ENCODE assay signal across 11 cellular contexts in the genomic region with DNA sequence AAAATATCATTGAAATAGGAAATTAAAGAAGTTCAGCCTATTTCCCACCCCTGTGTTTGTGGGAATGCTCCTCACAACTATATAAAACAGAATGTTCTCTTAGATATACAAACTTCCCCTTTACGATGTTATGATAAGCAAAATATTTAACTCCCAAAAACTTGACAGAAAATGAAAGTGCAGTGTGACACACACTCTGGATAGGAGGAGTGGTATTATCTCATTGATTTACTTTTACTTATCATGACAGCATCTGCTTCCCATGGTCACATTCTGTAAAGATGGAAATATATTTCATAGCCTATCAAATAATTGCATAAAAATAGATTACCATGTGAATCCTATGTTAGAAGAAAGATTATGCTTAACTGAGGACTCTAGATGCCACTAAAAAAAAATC.
DNase-seq lines count a peak whose midpoint lies in the region; ATAC-seq, FAIRE-seq and TF ChIP-seq lines count a peak whose summit lies in the region.
"Had no signal": no experiment of that assay in that cellular context is flagged by ENCODE, and none has a peak within 500 bp of the region (broad histone marks: within the 10 kb centered on the region; RNA-seq: fewer than 3 reads in every experiment).

No MANE protein-coding gene starts in this region.

- no peak for DNase-seq in activated CD4-positive, alpha-beta T cell treated with anti-CD3 and anti-CD28 coated beads for 36 hours
- DNase-seq in activated CD4-positive, alpha-beta T cell treated with anti-CD3 and anti-CD28 coated beads for 1 hour, result no peak
- DNase-seq in fibroblast of lung (ENCODE audit: low read depth in 2 of 2) (peak in 1 of 2 donors; percentile 27), erythroblast (lab: John Stamatoyannopoulos, UW) (no peak), kidney (no peak)
- no peak for DNase-seq in stimulated activated effector memory CD8-positive, alpha-beta T cell treated with anti-CD3 and anti-CD28 coated beads, Interleukin-12 subunit alpha, Interleukin-12 subunit beta, amount 100 ng/mL, for 72 hours (ENCODE audit: low spot score in 2 of 2)
- DNase-seq: activated effector memory CD4-positive, alpha-beta T cell treated with anti-CD3 and anti-CD28 coated beads, Interleukin-2, amount 50 U/mL, for 16 hours; GOT3 had no signal

- H4K20me1 ChIP-seq in fibroblast of lung (ENCODE audit: control insufficient read depth, extremely low read depth, insufficient read depth, low read length), result no peaks in the 10 kb centered on the region

- no peaks in the 10 kb centered on the region for H3K36me3 ChIP-seq in fibroblast of lung (ENCODE audit: control insufficient read depth, insufficient read depth, low read length)
- no peaks in the 10 kb centered on the region for H3K36me3 ChIP-seq in kidney (ENCODE audit: control insufficient read depth in 1 of 2, insufficient read depth in 2 of 2, low read length in 2 of 2)

- no peak for TF ChIP-seq POLR2A in erythroblast (IDR thresholded peaks at IDR 0.05; ENCODE audit: low read length)

- TF ChIP-seq CTCF in fibroblast of lung (conservative IDR thresholded peaks at IDR 0.05 in 1 of 2, IDR thresholded peaks at IDR 0.05 in 1 of 2; ENCODE audit: low read depth in 1 of 2, low read length in 2 of 2) (no peak), kidney (IDR thresholded peaks at IDR 0.05; ENCODE audit: borderline replicate concordance, extremely low read depth, insufficient read depth) (no peak)

- H3K9ac ChIP-seq in fibroblast of lung (ENCODE audit: insufficient read depth, low read length) (no peak overlapping the region), kidney (ENCODE audit: low read length in 2 of 2) (no peak overlapping the region)

- H3K4me1 ChIP-seq in fibroblast of lung (ENCODE audit: control insufficient read depth, extremely low read depth, insufficient read depth, low read length) (peaks cover 3% of the 10 kb centered on the region), kidney (ENCODE audit: control insufficient read depth in 1 of 2, insufficient read depth in 1 of 2, low read depth in 1 of 2, low read length in 2 of 2) (no peaks in the 10 kb centered on the region)

- intact Hi-C loops in activated CD4-positive, alpha-beta T cell treated with anti-CD3 and anti-CD28 coated beads for 36 hours (cut with DNase I, micrococcal nuclease), result loop anchor here (2.0 to 10.0 kb wide), 4 partner anchors 36 to 717 kb away; a partner anchor contains a TSS
- intact Hi-C loops in kidney (cut with DNase I), result no loop called here

- no peak for FAIRE-seq in kidney (lab: Jason Lieb, UNC)
- FAIRE-seq: A549 had no signal

- no peak overlapping the region for H2AFZ ChIP-seq in fibroblast of lung (ENCODE audit: low read length)

- H3K27ac Mint-ChIP-seq in activated CD4-positive, alpha-beta T cell treated with anti-CD3 and anti-CD28 coated beads for 36 hours, result peak overlapping the region; percentile 89
- H3K27ac Mint-ChIP-seq in stimulated activated effector memory CD8-positive, alpha-beta T cell treated with anti-CD3 and anti-CD28 coated beads, Interleukin-12 subunit alpha, Interleukin-12 subunit beta, amount 100 ng/mL, for 72 hours, result peak overlapping the region; percentile 75

- H3K9me3 ChIP-seq in fibroblast of lung (ENCODE audit: control insufficient read depth, insufficient read depth, low read depth, low read length) (no peaks in the 10 kb centered on the region), kidney (ENCODE audit: control insufficient read depth in 1 of 2, low read length in 2 of 2) (no peaks in the 10 kb centered on the region)
- H3K9me3 ChIP-seq: A549 had no signal

- no peaks in the 10 kb centered on the region for H3K36me3 Mint-ChIP-seq in activated CD4-positive, alpha-beta T cell treated with anti-CD3 and anti-CD28 coated beads for 36 hours (ENCODE audit: low read depth)
- peaks cover 17% of the 10 kb centered on the region for H3K36me3 Mint-ChIP-seq in stimulated activated effector memory CD8-positive, alpha-beta T cell treated with anti-CD3 and anti-CD28 coated beads, Interleukin-12 subunit alpha, Interleukin-12 subunit beta, amount 100 ng/mL, for 72 hours

- POLR2A ChIA-PET in activated CD4-positive, alpha-beta T cell treated with anti-CD3 and anti-CD28 coated beads for 36 hours (lab: Charles Lee), result interaction anchor here (0.7 kb wide), 1 partner anchor 86 kb away, joined by 4 read pairs; no protein-coding TSS in a partner anchor

- CTCF ChIA-PET in activated CD4-positive, alpha-beta T cell treated with anti-CD3 and anti-CD28 coated beads for 36 hours (lab: Charles Lee), result interaction anchor here (0.7 to 1.5 kb wide), 2 partner anchors 8 to 86 kb away, joined by 3 read pairs; no protein-coding TSS in a partner anchor

- peak overlapping the region; percentile 50 for H3K4me3 Mint-ChIP-seq in activated CD4-positive, alpha-beta T cell treated with anti-CD3 and anti-CD28 coated beads for 36 hours
- peak overlapping the region; percentile 46 for H3K4me3 Mint-ChIP-seq in stimulated activated effector memory CD8-positive, alpha-beta T cell treated with anti-CD3 and anti-CD28 coated beads, Interleukin-12 subunit alpha, Interleukin-12 subunit beta, amount 100 ng/mL, for 72 hours

- no peaks in the 10 kb centered on the region for H3K27me3 ChIP-seq in fibroblast of lung (ENCODE audit: control insufficient read depth, insufficient read depth, low read length)

- H3K27ac ChIP-seq in fibroblast of lung (ENCODE audit: insufficient read depth, low read length) (peak overlapping the region; percentile 28), kidney (ENCODE audit: low read depth in 2 of 2, low read length in 2 of 2) (peak overlapping the region in 1 of 2 donors; percentile 5)

- H3K4me2 ChIP-seq in fibroblast of lung (ENCODE audit: extremely low read depth, insufficient read depth, low read length), result peak overlapping the region; percentile 48
- H3K4me2 ChIP-seq: A549 had no signal

- no peaks in the 10 kb centered on the region for H3K79me2 ChIP-seq in fibroblast of lung (ENCODE audit: control insufficient read depth, insufficient read depth, low read length)

- ATAC-seq in activated CD4-positive, alpha-beta T cell treated with anti-CD3 and anti-CD28 coated beads for 36 hours, result no peak
- ATAC-seq in SK-N-SH treated with all-trans-retinoic acid at 6 μM for 48 hours (peak; percentile 7; the same call in 2 of the 3 replicates), GM21528 (IDR thresholded peaks at IDR 0.05; ENCODE audit: low FRiP score, unreplicated experiment) (no peak)
- no peak for ATAC-seq in stimulated activated effector memory CD8-positive, alpha-beta T cell treated with anti-CD3 and anti-CD28 coated beads, Interleukin-12 subunit alpha, Interleukin-12 subunit beta, amount 100 ng/mL, for 72 hours
- ATAC-seq: A549 had no signal

- H3K4me3 ChIP-seq in fibroblast of lung (replicated peaks in 1 of 4; ENCODE audit: control extremely low read depth in 1 of 4, insufficient read depth in 1 of 4, low read depth in 3 of 4, low read length in 4 of 4) (no peak overlapping the region), kidney (ENCODE audit: low read length in 2 of 2) (no peak overlapping the region)
- H3K4me3 ChIP-seq: A549 had no signal

- no peaks in the 10 kb centered on the region for H3K27me3 Mint-ChIP-seq in activated CD4-positive, alpha-beta T cell treated with anti-CD3 and anti-CD28 coated beads for 36 hours

- H3K9me3 Mint-ChIP-seq in activated CD4-positive, alpha-beta T cell treated with anti-CD3 and anti-CD28 coated beads for 36 hours (ENCODE audit: low read depth), result no peaks in the 10 kb centered on the region
- no peaks in the 10 kb centered on the region for H3K9me3 Mint-ChIP-seq in stimulated activated effector memory CD8-positive, alpha-beta T cell treated with anti-CD3 and anti-CD28 coated beads, Interleukin-12 subunit alpha, Interleukin-12 subunit beta, amount 100 ng/mL, for 72 hours

- peaks cover 76% of the 10 kb centered on the region for H3K4me1 Mint-ChIP-seq in activated CD4-positive, alpha-beta T cell treated with anti-CD3 and anti-CD28 coated beads for 36 hours
- peaks cover 38% of the 10 kb centered on the region for H3K4me1 Mint-ChIP-seq in stimulated activated effector memory CD8-positive, alpha-beta T cell treated with anti-CD3 and anti-CD28 coated beads, Interleukin-12 subunit alpha, Interleukin-12 subunit beta, amount 100 ng/mL, for 72 hours

TF ChIP-seq in SK-N-SH treated with all-trans-retinoic acid at 6 μM for 48 hours, 23 proteins besides CTCF, POLR2A, EP300 and RAD21:
- peak; percentile 62; the same call in 1 of the 2 replicates for TF ChIP-seq ISL1 (CRISPR knock-in tag; IDR thresholded peaks at IDR 0.05)
- TF ChIP-seq, protein P1, sequence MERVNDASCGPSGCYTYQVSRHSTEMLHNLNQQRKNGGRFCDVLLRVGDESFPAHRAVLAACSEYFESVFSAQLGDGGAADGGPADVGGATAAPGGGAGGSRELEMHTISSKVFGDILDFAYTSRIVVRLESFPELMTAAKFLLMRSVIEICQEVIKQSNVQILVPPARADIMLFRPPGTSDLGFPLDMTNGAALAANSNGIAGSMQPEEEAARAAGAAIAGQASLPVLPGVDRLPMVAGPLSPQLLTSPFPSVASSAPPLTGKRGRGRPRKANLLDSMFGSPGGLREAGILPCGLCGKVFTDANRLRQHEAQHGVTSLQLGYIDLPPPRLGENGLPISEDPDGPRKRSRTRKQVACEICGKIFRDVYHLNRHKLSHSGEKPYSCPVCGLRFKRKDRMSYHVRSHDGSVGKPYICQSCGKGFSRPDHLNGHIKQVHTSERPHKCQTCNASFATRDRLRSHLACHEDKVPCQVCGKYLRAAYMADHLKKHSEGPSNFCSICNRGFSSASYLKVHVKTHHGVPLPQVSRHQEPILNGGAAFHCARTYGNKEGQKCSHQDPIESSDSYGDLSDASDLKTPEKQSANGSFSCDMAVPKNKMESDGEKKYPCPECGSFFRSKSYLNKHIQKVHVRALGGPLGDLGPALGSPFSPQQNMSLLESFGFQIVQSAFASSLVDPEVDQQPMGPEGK (CRISPR knock-in tag; IDR thresholded peaks at IDR 0.05; ENCODE audit: borderline replicate concordance), result no peak
